8 cellular contexts compared by ENCODE assay signal in genomic region chr3:49673715-49674490, GRCh38. TPM values are rescaled to one million over a fixed set of nuclear protein-coding genes. Genes with fewer than 3 reads are reported as not detected.
DNase-seq lines count a peak whose midpoint lies in the region; ATAC-seq and TF ChIP-seq lines count a peak whose summit lies in the region.

APEH (plus strand) TSS chr3:49674351; CDS start chr3:49674402, 51 bp downstream.

- peak within 1 kb of the TSS; percentile 86 for H3K4me3 ChIP-seq in PC-9
- H3K4me3 ChIP-seq in heart left ventricle: peak within 1 kb of the TSS; percentile 66 to 100 (median 80)
- H3K4me3 ChIP-seq in aorta (ENCODE audit: low read length in 2 of 2): peak within 1 kb of the TSS; percentile 29 to 85

- TF ChIP-seq POLR2A in heart left ventricle (IDR thresholded peaks at IDR 0.05): peak in 1 of 2 donors; percentile 78

- TF ChIP-seq CTCF in GM10248 (IDR thresholded peaks at IDR 0.05; ENCODE audit: control extremely low read depth, extremely low read depth, low read depth, missing control alignments) (no peak), PC-9 (conservative IDR thresholded peaks at IDR 0.05) (no peak), heart left ventricle (IDR thresholded peaks at IDR 0.05) (peak in 1 of 12 donors; percentile 19)

- H3K9me3 Mint-ChIP-seq in activated naive CD8-positive, alpha-beta T cell (ENCODE audit: low read depth): no peaks in the 10 kb centered on the region

- ATAC-seq in HG02588 (IDR thresholded peaks at IDR 0.05; ENCODE audit: unreplicated experiment): peak; percentile 76
- ATAC-seq in heart left ventricle: peak; percentile 91 to 95 (median 94)
- ATAC-seq in aorta (ENCODE audit: low FRiP score): peak; percentile 97

- no TSS peak for BruUV-seq in PC-9 (replicated peaks; lab: Mats Ljungman, UMichigan)

- peaks cover 7% of the 10 kb centered on the region; the same call in 1 of the 2 replicates for H4K20me1 ChIP-seq in PC-9 (ENCODE audit: insufficient read depth)

- H3K4me3 Mint-ChIP-seq in activated naive CD8-positive, alpha-beta T cell: peak within 1 kb of the TSS; percentile 92

- H3F3A ChIP-seq in PC-9 (ENCODE audit: insufficient read depth, low read depth): peaks cover 14% of the 10 kb centered on the region; the same call in 1 of the 2 replicates

- peak within 1 kb of the TSS; percentile 79 for H3K4me2 ChIP-seq in PC-9

- no peaks in the 10 kb centered on the region for H3K27me3 Mint-ChIP-seq in activated naive CD8-positive, alpha-beta T cell

- no peaks in the 10 kb centered on the region for H3K27me3 ChIP-seq in PC-9 (ENCODE audit: insufficient read depth, low read depth)
- H3K27me3 ChIP-seq in heart left ventricle: no peaks in the 10 kb centered on the region
- no peaks in the 10 kb centered on the region for H3K27me3 ChIP-seq in aorta (ENCODE audit: control insufficient read depth in 1 of 2, insufficient read depth in 2 of 2, low read length in 1 of 2)

- H3K27ac ChIP-seq in PC-9: peak within 1 kb of the TSS; percentile 94
- peak within 1 kb of the TSS; percentile 63 to 99 (median 90) for H3K27ac ChIP-seq in heart left ventricle
- H3K27ac ChIP-seq in aorta (ENCODE audit: low read depth in 1 of 2, low read length in 2 of 2): peak within 1 kb of the TSS in 1 of 2 donors; percentile 48

- intact Hi-C loops in PC-9 (cut with micrococcal nuclease; ENCODE audit: unreplicated experiment): loop anchor here (1.0 to 5.0 kb wide), 5 partner anchors 49 to 327 kb away; partner anchors contain the start of gene GMPPB
- intact Hi-C loops in heart left ventricle (cut with DNase I): loop anchor here in 3 of 10 donors (2.0 to 10.0 kb wide), 3 partner anchors 135 to 539 kb away; partner anchors contain the start of genes DAG1 (in 1 of the 3) and LAMB2 (in 1 of the 3)
- intact Hi-C loops in aorta (cut with DNase I): loop anchor here (5.0 kb wide), 2 partner anchors 117 to 122 kb away; partner anchors contain the start of gene BSN (in 1 of the 2)

- POLR2A ChIA-PET in GM10248 (lab: Yijun Ruan, JAX): interaction anchor here (0.6 kb wide), 1 partner anchor 134 kb away, joined by 3 read pairs; no protein-coding TSS in a partner anchor
- POLR2A ChIA-PET in PC-9 (lab: Charles Lee; ENCODE audit: unreplicated experiment): interaction anchor here (0.6 to 1.1 kb wide), 3 partner anchors 134 to 334 kb away, joined by 3 to 14 read pairs (median 4); no protein-coding TSS in a partner anchor

- peaks cover 38% of the 10 kb centered on the region for H3K4me1 Mint-ChIP-seq in activated naive CD8-positive, alpha-beta T cell (ENCODE audit: low read depth)

- H3K4me1 ChIP-seq in PC-9 (replicated peaks; ENCODE audit: insufficient read depth): peaks cover 20% of the 10 kb centered on the region
- peaks cover 0 to 28% (median 14%) of the 10 kb centered on the region in 12 donors for H3K4me1 ChIP-seq in heart left ventricle
- no peaks in the 10 kb centered on the region for H3K4me1 ChIP-seq in aorta (ENCODE audit: control insufficient read depth in 1 of 2, insufficient read depth in 2 of 2, low read length in 2 of 2)

- peak within 1 kb of the TSS; percentile 83 for H2AFZ ChIP-seq in PC-9

- H3K27ac Mint-ChIP-seq in activated naive CD8-positive, alpha-beta T cell: peak within 1 kb of the TSS; percentile 95

- H3K9me3 ChIP-seq in PC-9 (ENCODE audit: insufficient read depth, low read depth) (no peaks in the 10 kb centered on the region), heart left ventricle (no peaks in the 10 kb centered on the region), aorta (ENCODE audit: control insufficient read depth, low read length) (no peaks in the 10 kb centered on the region)

- H3K36me3 ChIP-seq in PC-9 (ENCODE audit: low read depth) (no peaks in the 10 kb centered on the region; the same call in 1 of the 2 replicates), heart left ventricle (peaks cover 0 to 33% (median 31%) of the 10 kb centered on the region in 9 donors), aorta (ENCODE audit: control insufficient read depth in 1 of 2, insufficient read depth in 2 of 2, low read length in 1 of 2) (peaks cover 0 to 1% of the 10 kb centered on the region in 2 donors)

- H3K36me3 Mint-ChIP-seq in activated naive CD8-positive, alpha-beta T cell: no peaks in the 10 kb centered on the region

- WGBS in heart left ventricle, 4 donors: 0 to 1% (median 1%) methylated on average over 49 to 71 of the region's 71 CpGs
- WGBS in aorta, 2 donors: 0 to 1% methylated on average over 60 to 71 of the region's 71 CpGs

- H3K79me2 ChIP-seq in PC-9 (ENCODE audit: low read depth): peaks cover 21% of the 10 kb centered on the region; the same call in 1 of the 2 replicates

- DNase-seq in GM10248 (ENCODE audit: extremely low spot score) (peak; percentile 99), PC-9 (peak; percentile 93 to 99), heart left ventricle (peak; percentile 95 to 99 (median 97)), pulmonary artery endothelial cell (ENCODE audit: low read depth, low spot score) (peak; percentile 77), aorta (peak; percentile 98), NCI-H774 (lab: John Stamatoyannopoulos, UW) (no peak)

- no peaks in the 10 kb centered on the region for H3K9me2 ChIP-seq in PC-9 (ENCODE audit: insufficient read depth)

- CTCF ChIA-PET in GM10248 (lab: Yijun Ruan, JAX): interaction anchor here (0.8 to 5.4 kb wide), 4 partner anchors 21 to 136 kb away, joined by 3 to 198 read pairs (median 6); partner anchors contain the start of genes AMIGO3 and INKA1
- CTCF ChIA-PET in PC-9 (lab: Charles Lee): interaction anchor here (1.3 kb wide), 1 partner anchor 134 kb away, joined by 13 read pairs; no protein-coding TSS in a partner anchor

RNA-seq across cellular contexts. Expression of gene APEH, which starts in this region (rescaled TPM):
- total RNA-seq in PC-9 (2021) (131 TPM in 2 replicates), heart left ventricle (100 to 1,000 TPM in 6 of 9 donors, 10 to 100 TPM in 3; 74.6 to 136 (median 105) TPM), pulmonary artery endothelial cell (104 and 128 TPM in 2 replicates), aorta (10 to 100 TPM; 51.7 to 53.6 TPM)
- polyA plus RNA-seq in heart left ventricle (10 to 100 TPM; 18.3 to 84.9 TPM), aorta (10 to 100 TPM; 30.3 to 47.2 TPM)
